ENCODE assay signal across 15 cellular contexts in genomic region chr22:40209945-40210485, GRCh38. TPM values are rescaled to one million over a fixed set of nuclear protein-coding genes. Genes with fewer than 3 reads are reported as not detected.
DNase-seq lines count a peak whose midpoint lies in the region; ATAC-seq and TF ChIP-seq lines count a peak whose summit lies in the region.
"Had no signal": no experiment of that assay in that cellular context is flagged by ENCODE, and none has a peak within 500 bp of the region (broad histone marks: within the 10 kb centered on the region; RNA-seq: fewer than 3 reads in every experiment).

No MANE protein-coding gene starts in this region.

- intact Hi-C loops in activated CD4-positive, alpha-beta T cell treated with anti-CD3 and anti-CD28 coated beads for 36 hours (cut with DNase I, micrococcal nuclease) = no loop called here
- intact Hi-C loops in ascending aorta (cut with DNase I) = no loop called here
- intact Hi-C loops in spleen (cut with DNase I; ENCODE audit: low total_unique reads) = no loop called here

- H3K9me3 ChIP-seq in Loucy (ENCODE audit: insufficient read depth, low read depth, low read length) (no peaks in the 10 kb centered on the region), ascending aorta (no peaks in the 10 kb centered on the region), spleen (no peaks in the 10 kb centered on the region)
- H3K9me3 ChIP-seq: tibial nerve had no signal

- H4K20me1 ChIP-seq in Loucy (ENCODE audit: insufficient read depth, low read length, poor library complexity, severe bottlenecking) = peaks cover 53% of the 10 kb centered on the region

- H3K4me3 ChIP-seq in Loucy (ENCODE audit: low read length, poor library complexity, severe bottlenecking) (no peak overlapping the region), ascending aorta (no peak overlapping the region), spleen (no peak overlapping the region)
- H3K4me3 ChIP-seq: K562, neural progenitor cell, skin epidermis, tibial nerve had no signal

- 49 to 71% (median 70%) methylated on average over 4 of the region's 4 CpGs for WGBS in spleen, 5 donors

- peaks cover 68% of the 10 kb centered on the region for H3K4me1 Mint-ChIP-seq in activated CD4-positive, alpha-beta T cell treated with anti-CD3 and anti-CD28 coated beads for 36 hours

- in situ Hi-C loops in GM13977 (cut with MboI; ENCODE audit: low pct_unique_long_range_greater_than_20kb, low sequenced_read_pairs, unreplicated experiment) = no loop called here

- no peaks in the 10 kb centered on the region for H3K9me2 ChIP-seq in Loucy (replicated peaks; ENCODE audit: low read depth, low read length)

- no peaks in the 10 kb centered on the region for H3K27me3 Mint-ChIP-seq in activated CD4-positive, alpha-beta T cell treated with anti-CD3 and anti-CD28 coated beads for 36 hours

- no peak overlapping the region for H3K4me3 Mint-ChIP-seq in activated CD4-positive, alpha-beta T cell treated with anti-CD3 and anti-CD28 coated beads for 36 hours
- H3K4me3 Mint-ChIP-seq: neural progenitor cell had no signal

- POLR2A ChIA-PET in activated CD4-positive, alpha-beta T cell treated with anti-CD3 and anti-CD28 coated beads for 36 hours (lab: Charles Lee) = no interaction called here

- DNase-seq in activated CD4-positive, alpha-beta T cell treated with anti-CD3 and anti-CD28 coated beads for 36 hours = no peak
- DNase-seq in activated CD4-positive, alpha-beta T cell treated with anti-CD3 and anti-CD28 coated beads for 4 hours = no peak
- DNase-seq in ascending aorta (ENCODE audit: low spot score in 2 of 2) (no peak), spleen (no peak), GM13977 (ENCODE audit: low spot score) (no peak), medulla oblongata (ENCODE audit: extremely low spot score) (no peak)
- DNase-seq: DMS 273 treated with DMSO at 0.1 percent for 48 hours, NCI-H1930, NCI-H748 treated with DMSO at 0.1 percent for 48 hours had no signal

- peak; percentile 21 for ATAC-seq in activated CD4-positive, alpha-beta T cell treated with anti-CD3 and anti-CD28 coated beads for 36 hours
- ATAC-seq in HG02798 (IDR thresholded peaks at IDR 0.05; ENCODE audit: poor library complexity, unreplicated experiment) = no peak
- ATAC-seq: K562 had no signal

- peak overlapping the region; percentile 17 for H3K4me2 ChIP-seq in Loucy (ENCODE audit: low read depth, low read length, poor library complexity, severe bottlenecking)

- TF ChIP-seq POLR2A in spleen (IDR thresholded peaks at IDR 0.05) = no peak

- peak overlapping the region; percentile 66 to 81 for H3K27ac ChIP-seq in ascending aorta
- H3K27ac ChIP-seq in spleen = peak overlapping the region in 5 of 8 donors; percentile 4 to 77 (median 60)
- H3K27ac ChIP-seq: neural progenitor cell, tibial nerve had no signal

- H3K27me3 ChIP-seq in Loucy (ENCODE audit: insufficient read depth, low read length, poor library complexity, severe bottlenecking) (no peaks in the 10 kb centered on the region), ascending aorta (no peaks in the 10 kb centered on the region), spleen (replicated peaks in 1 of 7) (no peaks in the 10 kb centered on the region)
- H3K27me3 ChIP-seq: neural progenitor cell, tibial nerve had no signal

- H3K36me3 Mint-ChIP-seq in activated CD4-positive, alpha-beta T cell treated with anti-CD3 and anti-CD28 coated beads for 36 hours (ENCODE audit: low read depth) = peaks cover 1% of the 10 kb centered on the region

- H3K36me3 ChIP-seq in Loucy (ENCODE audit: insufficient read depth, low read length) (peaks cover 6% of the 10 kb centered on the region; the same call in 1 of the 2 replicates), ascending aorta (no peaks in the 10 kb centered on the region), spleen (peaks cover 0 to 7% (median 0%) of the 10 kb centered on the region in 6 donors)
- H3K36me3 ChIP-seq: neural progenitor cell, tibial nerve had no signal

- CTCF ChIA-PET in activated CD4-positive, alpha-beta T cell treated with anti-CD3 and anti-CD28 coated beads for 36 hours (lab: Charles Lee) = interaction anchor here (1.1 kb wide), 1 partner anchor 14 kb away, joined by 8 read pairs; no protein-coding TSS in a partner anchor

- no peak overlapping the region for H3K9ac ChIP-seq in Loucy (ENCODE audit: low read depth, low read length, poor library complexity, severe bottlenecking)
- H3K9ac ChIP-seq: neural progenitor cell had no signal

- H3K4me1 ChIP-seq in Loucy (ENCODE audit: insufficient read depth, low read length, poor library complexity, severe bottlenecking) = peaks cover 35% of the 10 kb centered on the region
- peaks cover 12 to 49% of the 10 kb centered on the region in 2 donors for H3K4me1 ChIP-seq in ascending aorta
- H3K4me1 ChIP-seq in spleen = peaks cover 39 to 90% (median 64%) of the 10 kb centered on the region in 6 donors

- no peak overlapping the region for H2AFZ ChIP-seq in Loucy (ENCODE audit: low read length)
- H2AFZ ChIP-seq: neural progenitor cell had no signal

- peak overlapping the region; percentile 53 for H3K27ac Mint-ChIP-seq in activated CD4-positive, alpha-beta T cell treated with anti-CD3 and anti-CD28 coated beads for 36 hours
- H3K27ac Mint-ChIP-seq: neural progenitor cell had no signal

- no peaks in the 10 kb centered on the region for H3K9me3 Mint-ChIP-seq in activated CD4-positive, alpha-beta T cell treated with anti-CD3 and anti-CD28 coated beads for 36 hours (ENCODE audit: low read depth)
- H3K9me3 Mint-ChIP-seq: neural progenitor cell had no signal

- TF ChIP-seq CTCF in Loucy (conservative IDR thresholded peaks at IDR 0.05; ENCODE audit: low read length) (no peak), ascending aorta (IDR thresholded peaks at IDR 0.05) (no peak), spleen (IDR thresholded peaks at IDR 0.05 in 8 of 11, conservative IDR thresholded peaks at IDR 0.05 in 3 of 11) (no peak), GM13977 (IDR thresholded peaks at IDR 0.05; ENCODE audit: extremely low read depth, insufficient read depth, missing control alignments) (no peak)

- H3K79me2 ChIP-seq in Loucy (ENCODE audit: insufficient read depth, low read length) = peaks cover 95% of the 10 kb centered on the region

- H3F3A ChIP-seq in Loucy (ENCODE audit: low read depth) = no peaks in the 10 kb centered on the region

RNA-seq across cellular contexts. Expression of gene TNRC6B, which starts 32.3 kb away (rescaled TPM):
- 10 to 100 TPM; 37.3 to 40.3 TPM for total RNA-seq in activated CD4-positive, alpha-beta T cell treated with anti-CD3 and anti-CD28 coated beads for 36 hours
- total RNA-seq in ascending aorta = 22.4 TPM
- 100 to 1,000 TPM in 4 of 7 donors, 10 to 100 TPM in 3; 85.1 to 221 (median 103) TPM for total RNA-seq in spleen
- polyA plus RNA-seq in spleen = 10 to 100 TPM in 1 of 3 donors, 1 to 10 TPM in 2; 1.2 to 17.7 (median 1.7) TPM
